In genomic region chr2:125160947-125161346, GRCh38 we compare ENCODE assay signal across 34 cellular contexts.
"Had no signal": no experiment of that assay in that cellular context is flagged by ENCODE, and none has a peak within 500 bp of the region (broad histone marks: within the 10 kb centered on the region; RNA-seq: fewer than 3 reads in every experiment).

No MANE protein-coding gene starts in this region.

- H3K27ac ChIP-seq: adrenal gland, ascending aorta, body of pancreas, brain microvascular endothelial cell, breast epithelium, cardiac muscle cell had no signal

- H3K4me3 ChIP-seq: adrenal gland, ascending aorta, body of pancreas, breast epithelium, cardiac muscle cell had no signal

- H3K4me1 ChIP-seq: adrenal gland, ascending aorta, body of pancreas, breast epithelium had no signal

- ATAC-seq: activated naive CD4-positive, alpha-beta T cell treated with anti-CD3 and anti-CD28 coated beads, Interleukin-2, amount 50 U/mL, for 72 hours; activated naive CD8-positive, alpha-beta T cell treated with anti-CD3 and anti-CD28 coated beads, Interleukin-2, amount 50 U/mL, for 24 hours; activated T-cell treated with anti-CD3 and anti-CD28 coated beads, Interleukin-2, amount 50 U/mL, for 4 hours; activated T-cell treated with anti-CD3 and anti-CD28 coated beads, Interleukin-2, amount 50 U/mL, for 72 hours; activated T-helper 17 cell treated with anti-CD3 and anti-CD28 coated beads, Interleukin-2, amount 50 U/mL, for 72 hours; body of pancreas had no signal

- H3K9me3 ChIP-seq: adrenal gland, ascending aorta, body of pancreas, breast epithelium had no signal

- H3K27me3 ChIP-seq: adrenal gland, ascending aorta, body of pancreas, brain microvascular endothelial cell, breast epithelium, cardiac muscle cell had no signal

- H3K36me3 ChIP-seq: adrenal gland, ascending aorta, brain microvascular endothelial cell, breast epithelium, cardiac muscle cell had no signal

- DNase-seq: activated effector memory CD4-positive, alpha-beta T cell treated with anti-CD3 and anti-CD28 coated beads, Interleukin-2, amount 50 U/mL, for 16 hours; activated effector memory CD4-positive, alpha-beta T cell treated with Interleukin-2 at 50 U/mL for 16 hours; activated gamma-delta T cell; activated gamma-delta T cell treated with Interleukin-2 at 50 U/mL for 16 hours; activated naive CD4-positive, alpha-beta T cell; activated naive CD4-positive, alpha-beta T cell treated with anti-CD3 and anti-CD28 coated beads for 36 hours; activated naive CD4-positive, alpha-beta T cell treated with anti-CD3 and anti-CD28 coated beads, Interleukin-2, amount 10 ng/mL, durations not matched to agents 7 days and 5 days; activated naive CD4-positive, alpha-beta T cell treated with anti-CD3 and anti-CD28 coated beads, Interleukin-2, amount 50 U/mL, for 16 hours; activated naive CD4-positive, alpha-beta T cell treated with Interleukin-2 at 50 U/mL for 16 hours; activated naive CD8-positive, alpha-beta T cell treated with anti-CD3 and anti-CD28 coated beads for 36 hours; activated naive CD8-positive, alpha-beta T cell treated with anti-CD3 and anti-CD28 coated beads, Interleukin-2, amount 10 ng/mL, durations not matched to agents 7 days and 5 days; activated naive CD8-positive, alpha-beta T cell treated with anti-CD3 and anti-CD28 coated beads, Interleukin-2, amount 50 U/mL, for 24 hours; activated T-cell treated with anti-CD3 and anti-CD28 coated beads, Interleukin-2, amount 50 U/mL, for 1 hour; activated T-cell treated with anti-CD3 and anti-CD28 coated beads, Interleukin-2, amount 50 U/mL, for 24 hours; activated T-cell treated with anti-CD3 and anti-CD28 coated beads, Interleukin-2, amount 50 U/mL, for 4 hours; activated T-cell treated with anti-CD3 and anti-CD28 coated beads, Interleukin-2, amount 50 U/mL, for 48 hours; activated T-cell treated with anti-CD3 and anti-CD28 coated beads, Interleukin-2, amount 50 U/mL, for 72 hours; adrenal gland; amniotic stem cell; amygdala; anterior cingulate cortex; aorta; body of pancreas; brain microvascular endothelial cell; caudate nucleus; central memory CD4-positive, alpha-beta T cell; cerebellar nuclear complex had no signal

- FAIRE-seq: astrocyte, bronchial epithelial cell had no signal
